In the genomic region with DNA sequence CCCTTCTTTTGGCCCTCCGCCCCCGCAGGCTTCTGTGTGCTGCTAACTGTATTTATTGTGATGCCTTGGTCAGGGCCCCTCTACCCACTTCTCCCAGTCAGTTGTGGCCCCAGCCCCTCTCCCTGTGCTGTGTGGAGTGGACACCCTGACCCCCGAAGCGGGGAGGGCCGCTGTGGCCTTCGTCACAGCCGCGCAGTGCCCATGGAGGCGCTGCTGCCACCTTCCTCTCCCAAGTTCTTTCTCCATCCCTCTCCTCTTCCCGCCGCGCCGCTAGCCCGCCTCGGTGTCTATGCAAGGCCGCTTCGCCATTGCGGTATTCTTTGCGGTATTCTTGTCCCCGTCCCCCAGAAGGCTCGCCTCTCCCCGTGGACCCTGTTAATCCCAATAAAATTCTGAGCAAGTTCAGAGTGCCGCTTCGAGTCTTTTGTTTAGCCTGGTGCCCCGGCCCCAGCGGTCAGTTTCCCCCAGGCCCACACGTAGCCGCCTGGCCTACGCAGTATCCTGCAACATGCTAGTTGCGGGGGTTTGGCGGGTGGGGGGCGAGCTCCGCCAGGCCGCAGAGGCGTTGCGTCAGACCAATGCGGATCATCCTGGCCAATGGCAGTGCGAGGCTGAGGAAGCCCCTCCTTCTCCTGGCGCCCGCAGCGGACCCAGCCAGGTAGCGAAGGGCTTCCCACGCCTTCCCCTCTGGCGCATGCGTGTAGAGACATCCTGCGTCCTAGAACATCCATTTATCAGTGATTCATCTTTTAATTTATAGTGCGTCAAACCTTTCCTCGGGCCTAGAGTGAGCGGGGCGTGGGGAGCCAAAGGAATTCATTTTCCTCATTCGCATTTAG, we compare ENCODE assay signal across 8 cellular contexts. TPM values are rescaled to one million over a fixed set of nuclear protein-coding genes. Genes with fewer than 3 reads are reported as not detected.
A peak's percentile ranks its signal among the peaks of the same experiment; 100 is the strongest.
DNase-seq lines count a peak whose midpoint lies in the region; ATAC-seq lines count a peak whose summit lies in the region.

No MANE protein-coding gene starts in this region.

- intact Hi-C loops in left colon (cut with DNase I, micrococcal nuclease) = no loop called here

- peak overlapping the region; percentile 73 for H3K27ac ChIP-seq in cingulate gyrus (ENCODE audit: low read depth, low read length)

- ATAC-seq in GM19023 (IDR thresholded peaks at IDR 0.05; ENCODE audit: unreplicated experiment) (peak; percentile 72), left colon (peak; percentile 86)

- DNase-seq in NCI-H128 (lab: John Stamatoyannopoulos, UW; ENCODE audit: unreplicated experiment) (peak; percentile 77), left colon (peak; percentile 78 to 86), AML-193 (lab: John Stamatoyannopoulos, UW) (no peak), SIG-M5 (lab: John Stamatoyannopoulos, UW) (no peak)
- peak; percentile 86 for DNase-seq in activated CD4-positive, alpha-beta T cell treated with anti-CD3 and anti-CD28 coated beads for 48 hours
- DNase-seq in stimulated activated CD4-positive, alpha-beta T cell treated with anti-CD3 and anti-CD28 coated beads, Interleukin-15, amount 100 ng/mL, for 24 hours = peak; percentile 85

RNA-seq across cellular contexts. Expression of a gene that starts 5.6 kb away (rescaled TPM):
- 10 to 100 TPM in 1 of 2 donors, 1 to 10 TPM in 1; 8.9 to 12.2 TPM for total RNA-seq in left colon

RNA-seq across cellular contexts. Expression of a gene that starts 6.2 kb away (rescaled TPM):
- 1 to 10 TPM; 6.1 to 9.2 TPM for total RNA-seq in left colon

RNA-seq across cellular contexts. Expression of a gene that starts 39.8 kb away (rescaled TPM):
- under 1 TPM; 0.55 to 0.67 TPM for total RNA-seq in left colon

Comparison
In these comparisons a context has a peak if more than half of its experiments do, and no peak if none do; other contexts are left out.
1. DNase-seq: peak in NCI-H128 (single experiment), activated CD4-positive, alpha-beta T cell treated with anti-CD3 and anti-CD28 coated beads for 48 hours (single experiment), left colon (2 of 2) and stimulated activated CD4-positive, alpha-beta T cell treated with anti-CD3 and anti-CD28 coated beads, Interleukin-15, amount 100 ng/mL, for 24 hours (single experiment); none in AML-193 (0 of 2) and SIG-M5 (single experiment).